Comparison of ENCODE assay signal across 10 cellular contexts in the genomic region with DNA sequence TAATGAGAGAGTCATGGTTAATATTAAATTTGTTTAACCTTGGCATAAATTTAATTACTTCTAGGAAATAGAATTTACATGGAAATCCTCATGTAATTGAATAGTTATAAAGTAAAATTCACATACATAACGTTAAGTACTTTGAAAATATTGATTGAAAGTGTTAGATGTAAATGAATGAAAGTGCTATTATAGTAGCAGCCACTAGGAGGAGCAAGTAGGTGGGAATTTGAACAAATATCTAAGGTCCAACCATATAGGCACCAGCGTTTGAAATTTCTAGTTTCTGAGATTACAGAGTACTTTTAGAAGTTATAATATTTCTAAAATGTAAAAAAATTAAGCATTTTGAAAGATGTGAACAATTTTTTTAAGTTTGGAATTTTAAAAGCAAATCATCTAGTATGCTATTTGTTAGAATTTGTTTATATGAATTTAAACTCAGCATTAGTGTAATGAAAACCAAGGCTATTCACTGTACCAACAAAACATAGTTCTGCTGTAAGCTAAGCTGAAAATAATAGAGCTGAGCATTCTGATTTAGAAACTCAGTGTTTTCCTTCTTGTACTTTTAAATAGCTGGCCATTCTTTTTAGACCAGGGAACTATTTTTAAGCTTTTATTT. TPM values are rescaled to one million over a fixed set of nuclear protein-coding genes. Genes with fewer than 3 reads are reported as not detected.
DNase-seq lines count a peak whose midpoint lies in the region; ATAC-seq and TF ChIP-seq lines count a peak whose summit lies in the region.
"Had no signal": no experiment of that assay in that cellular context is flagged by ENCODE, and none has a peak within 500 bp of the region (broad histone marks: within the 10 kb centered on the region; RNA-seq: fewer than 3 reads in every experiment).

No MANE protein-coding gene starts in this region.

- H3K4me2 ChIP-seq in hepatocyte, result peak overlapping the region; percentile 71

- no peaks in the 10 kb centered on the region for H3K9me3 ChIP-seq in hepatocyte (ENCODE audit: low read depth)
- H3K9me3 ChIP-seq: SJCRH30 had no signal

- peak; percentile 85 for TF ChIP-seq CTCF in hepatocyte (IDR thresholded peaks at IDR 0.05; ENCODE audit: poor library complexity)

- H3K9me3 Mint-ChIP-seq in stimulated activated effector memory CD8-positive, alpha-beta T cell treated with anti-CD3 and anti-CD28 coated beads, Interleukin-12 subunit alpha, Interleukin-12 subunit beta, amount 100 ng/mL, for 72 hours, result no peaks in the 10 kb centered on the region

- no peaks in the 10 kb centered on the region for H3K27me3 ChIP-seq in hepatocyte
- H3K27me3 ChIP-seq: SJCRH30 had no signal

- H3K9me2 ChIP-seq in hepatocyte (replicated peaks; ENCODE audit: insufficient read depth), result no peaks in the 10 kb centered on the region

- H3K4me3 Mint-ChIP-seq in stimulated activated effector memory CD8-positive, alpha-beta T cell treated with anti-CD3 and anti-CD28 coated beads, Interleukin-12 subunit alpha, Interleukin-12 subunit beta, amount 100 ng/mL, for 72 hours, result peak overlapping the region; percentile 62

- H4K20me1 ChIP-seq in hepatocyte (ENCODE audit: insufficient read depth, poor library complexity, severe bottlenecking), result no peaks in the 10 kb centered on the region

- H3K4me3 ChIP-seq in hepatocyte, result peak overlapping the region; percentile 2
- H3K4me3 ChIP-seq: SJCRH30, skin epidermis had no signal

- H3K27ac Mint-ChIP-seq in stimulated activated effector memory CD8-positive, alpha-beta T cell treated with anti-CD3 and anti-CD28 coated beads, Interleukin-12 subunit alpha, Interleukin-12 subunit beta, amount 100 ng/mL, for 72 hours, result peak overlapping the region; percentile 71

- ATAC-seq in GM18867 (IDR thresholded peaks at IDR 0.05; ENCODE audit: unreplicated experiment) (peak; percentile 76), HG03159 (IDR thresholded peaks at IDR 0.05; ENCODE audit: unreplicated experiment) (peak; percentile 64)
- peak; percentile 53 for ATAC-seq in stimulated activated effector memory CD8-positive, alpha-beta T cell treated with anti-CD3 and anti-CD28 coated beads, Interleukin-12 subunit alpha, Interleukin-12 subunit beta, amount 100 ng/mL, for 72 hours

- H3K27ac ChIP-seq in hepatocyte, result peak overlapping the region; percentile 70
- H3K27ac ChIP-seq: SJCRH30 had no signal

- DNase-seq in CD1c-positive myeloid dendritic cell (ENCODE audit: extremely low spot score) (peak; percentile 66), NCI-H226 (peak; percentile 4), amniotic epithelial cell (ENCODE audit: low read depth) (peak; percentile 47), hepatocyte (ENCODE audit: low spot score) (peak; percentile 77), UCSD-AML1 (lab: John Stamatoyannopoulos, UW; ENCODE audit: unreplicated experiment) (no peak)
- DNase-seq in stimulated activated effector memory CD8-positive, alpha-beta T cell treated with anti-CD3 and anti-CD28 coated beads, Interleukin-12 subunit alpha, Interleukin-12 subunit beta, amount 100 ng/mL, for 72 hours (ENCODE audit: low spot score in 2 of 2), result no peak

- H3K36me3 ChIP-seq in hepatocyte (replicated peaks; ENCODE audit: insufficient read depth, low read depth), result no peaks in the 10 kb centered on the region
- H3K36me3 ChIP-seq: SJCRH30 had no signal

- H2AFZ ChIP-seq in hepatocyte, result no peak overlapping the region

- peaks cover 50% of the 10 kb centered on the region for H3K79me2 ChIP-seq in hepatocyte

- H3K4me1 ChIP-seq in hepatocyte (ENCODE audit: insufficient read depth), result peaks cover 9% of the 10 kb centered on the region

- WGBS in hepatocyte (ENCODE audit: low lambda C conversion rate, missing lambda C conversion rate), result 2% methylated on average over 2 of the region's 2 CpGs

- peaks cover 16% of the 10 kb centered on the region for H3K4me1 Mint-ChIP-seq in stimulated activated effector memory CD8-positive, alpha-beta T cell treated with anti-CD3 and anti-CD28 coated beads, Interleukin-12 subunit alpha, Interleukin-12 subunit beta, amount 100 ng/mL, for 72 hours

- H3K36me3 Mint-ChIP-seq in stimulated activated effector memory CD8-positive, alpha-beta T cell treated with anti-CD3 and anti-CD28 coated beads, Interleukin-12 subunit alpha, Interleukin-12 subunit beta, amount 100 ng/mL, for 72 hours, result peaks cover 26% of the 10 kb centered on the region

RNA-seq across cellular contexts. Expression of a gene that starts 3.3 kb away (rescaled TPM):
- total RNA-seq in hepatocyte, result 7.9 and 9.7 TPM in 2 replicates
- 1.4 and 1.8 TPM in 2 replicates for polyA plus RNA-seq in hepatocyte

Comparison
In these comparisons a context has a peak if more than half of its experiments do, and no peak if none do; other contexts are left out.
1. DNase-seq: peak in CD1c-positive myeloid dendritic cell (single experiment), NCI-H226 (single experiment), amniotic epithelial cell (single experiment) and hepatocyte (single experiment); none in stimulated activated effector memory CD8-positive, alpha-beta T cell treated with anti-CD3 and anti-CD28 coated beads, Interleukin-12 subunit alpha, Interleukin-12 subunit beta, amount 100 ng/mL, for 72 hours (0 of 2) and UCSD-AML1 (single experiment).
2. Peak in every context shown above with its lines, with median percentiles within 50 percentile points of each other: ATAC-seq.